ENCODE assay signal across 16 cellular contexts in the genomic region with DNA sequence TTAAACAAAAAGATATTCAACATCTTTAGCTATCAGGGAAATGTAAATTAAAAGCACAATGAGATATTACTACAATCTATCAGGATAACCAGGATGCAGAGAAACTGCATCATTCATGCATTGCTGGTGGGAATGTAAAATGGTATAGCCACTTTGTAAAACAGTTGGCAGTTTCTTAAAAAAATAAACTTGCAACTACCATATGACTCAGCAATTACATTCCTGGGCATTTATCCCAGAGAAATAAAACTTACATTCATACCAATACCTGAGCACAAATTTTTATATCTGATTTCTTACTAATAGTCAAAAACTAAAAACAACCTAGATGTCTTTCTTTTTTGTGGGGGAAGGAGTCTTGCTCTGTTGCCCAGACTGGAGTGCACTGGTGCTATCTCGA.
DNase-seq lines count a peak whose midpoint lies in the region; ATAC-seq, FAIRE-seq and TF ChIP-seq lines count a peak whose summit lies in the region.
"Had no signal": no experiment of that assay in that cellular context is flagged by ENCODE, and none has a peak within 500 bp of the region (broad histone marks: within the 10 kb centered on the region; RNA-seq: fewer than 3 reads in every experiment).

No MANE protein-coding gene starts in this region.

- H3K27ac ChIP-seq in CD4-positive, alpha-beta memory T cell (ENCODE audit: low read depth, low read length): no peak overlapping the region
- no peak overlapping the region for H3K27ac ChIP-seq in HEK293 (ENCODE audit: extremely low read depth, low read depth, low read length)
- no peak overlapping the region for H3K27ac ChIP-seq in astrocyte (ENCODE audit: low read depth, low read length)
- no peak overlapping the region for H3K27ac ChIP-seq in A673 (ENCODE audit: low read depth, low read length, poor library complexity, severe bottlenecking)
- H3K27ac ChIP-seq: tibial artery had no signal

- peaks cover 65% of the 10 kb centered on the region for H3K4me1 ChIP-seq in CD4-positive, alpha-beta memory T cell (ENCODE audit: insufficient read depth, low read length)
- no peaks in the 10 kb centered on the region for H3K4me1 ChIP-seq in HEK293 (ENCODE audit: control insufficient read depth, insufficient read depth, low read length)
- no peaks in the 10 kb centered on the region for H3K4me1 ChIP-seq in astrocyte (ENCODE audit: insufficient read depth, low read length)
- no peaks in the 10 kb centered on the region for H3K4me1 ChIP-seq in A673 (ENCODE audit: insufficient read depth, low read length, poor library complexity, severe bottlenecking)

- H3K4me3 ChIP-seq in CD4-positive, alpha-beta memory T cell (ENCODE audit: low read length in 2 of 2): no peak overlapping the region
- no peak overlapping the region for H3K4me3 ChIP-seq in HEK293 (ENCODE audit: low read depth, low read length)
- no peak overlapping the region for H3K4me3 ChIP-seq in astrocyte (ENCODE audit: insufficient read depth, low read depth, low read length)
- H3K4me3 ChIP-seq in A673 (ENCODE audit: low read depth, low read length, poor library complexity, severe bottlenecking): no peak overlapping the region
- H3K4me3 ChIP-seq: tibial artery had no signal

- no peaks in the 10 kb centered on the region for H4K20me1 ChIP-seq in astrocyte (ENCODE audit: insufficient read depth, low read length)

- H3K9ac ChIP-seq in astrocyte (ENCODE audit: low read length): no peak overlapping the region

- no peak overlapping the region for H3K4me2 ChIP-seq in astrocyte (ENCODE audit: low read length)

- CTCF ChIA-PET in CD4-positive, alpha-beta memory T cell (lab: Charles Lee; ENCODE audit: partially characterized antibody): interaction anchor here (1.3 to 1.8 kb wide), 4 partner anchors 31 to 305 kb away, joined by 3 to 7 read pairs (median 5); no protein-coding TSS in a partner anchor
- CTCF ChIA-PET in HEK293 (lab: Yijun Ruan, JAX) (interaction anchor here (0.6 to 1.0 kb wide), 3 partner anchors 12 to 215 kb away, joined by 3 to 6 read pairs (median 3); no protein-coding TSS in a partner anchor), A673 (lab: Charles Lee) (no interaction called here)

- peaks cover 45 to 83% (median 67%) of the 10 kb centered on the region in 4 donors for H3K4me1 Mint-ChIP-seq in CD4-positive, alpha-beta memory T cell
- H3K4me1 Mint-ChIP-seq in astrocyte (ENCODE audit: low read depth, unreplicated experiment): peaks cover 3% of the 10 kb centered on the region

- DNase-seq in CD4-positive, alpha-beta memory T cell: no peak
- DNase-seq in astrocyte (ENCODE audit: low read depth): peak; percentile 75
- DNase-seq in kidney tubule cell (ENCODE audit: low spot score): peak; percentile 6
- no peak for DNase-seq in Right ventricle myocardium superior
- no peak for DNase-seq in A673 (ENCODE audit: low spot score)
- DNase-seq: activated CD8-positive, alpha-beta memory T cell treated with anti-CD3 and anti-CD28 coated beads, Interleukin-2, amount 50 U/mL, for 4 hours; DMS79 treated with DMSO at 0.1 percent for 48 hours; mesenchymal stem cell; NCI-H1105; NCI-H524; stimulated activated CD4-positive, alpha-beta T cell treated with anti-CD3 and anti-CD28 coated beads, Interleukin-12 subunit alpha, Interleukin-12 subunit beta, amount 100 ng/mL, for 4 hours; tibial artery had no signal

- no TSS peak for BruUV-seq in A673 (replicated peaks; lab: Mats Ljungman, UMichigan)

- H3K79me2 ChIP-seq in astrocyte (ENCODE audit: insufficient read depth, low read length): no peaks in the 10 kb centered on the region

- H3K27me3 ChIP-seq in CD4-positive, alpha-beta memory T cell (ENCODE audit: insufficient read depth, low read length): no peaks in the 10 kb centered on the region
- H3K27me3 ChIP-seq in astrocyte (ENCODE audit: insufficient read depth, low read length) (no peaks in the 10 kb centered on the region), A673 (replicated peaks; ENCODE audit: insufficient read depth, low read depth, low read length, poor library complexity) (no peaks in the 10 kb centered on the region)
- H3K27me3 ChIP-seq: tibial artery had no signal

- POLR2A ChIA-PET in CD4-positive, alpha-beta memory T cell (lab: Charles Lee; ENCODE audit: partially characterized antibody): interaction anchor here (0.9 to 5.0 kb wide), 9 partner anchors 12 to 190 kb away, joined by 3 to 38 read pairs (median 6); a partner anchor contains a TSS
- POLR2A ChIA-PET in HEK293 (lab: Yijun Ruan, JAX) (no interaction called here), A673 (lab: Charles Lee; ENCODE audit: low non-redundant PET) (no interaction called here)

- H3K36me3 ChIP-seq in CD4-positive, alpha-beta memory T cell (ENCODE audit: insufficient read depth, low read length): no peaks in the 10 kb centered on the region
- H3K36me3 ChIP-seq in HEK293 (ENCODE audit: control insufficient read depth in 2 of 2, insufficient read depth in 1 of 2, low read length in 2 of 2): no peaks in the 10 kb centered on the region
- no peaks in the 10 kb centered on the region for H3K36me3 ChIP-seq in astrocyte (ENCODE audit: insufficient read depth, low read length)
- H3K36me3 ChIP-seq in A673 (ENCODE audit: insufficient read depth, low read length, poor library complexity, severe bottlenecking): no peaks in the 10 kb centered on the region
- H3K36me3 ChIP-seq: tibial artery had no signal

- peak overlapping the region; percentile 85 to 94 (median 93) for H3K27ac Mint-ChIP-seq in CD4-positive, alpha-beta memory T cell
- H3K27ac Mint-ChIP-seq in astrocyte (ENCODE audit: unreplicated experiment): no peak overlapping the region
- H3K27ac Mint-ChIP-seq: brain had no signal

- TF ChIP-seq CTCF in HEK293 (tag by site-specific recombination; IDR thresholded peaks at IDR 0.05) (no peak), astrocyte (IDR thresholded peaks at IDR 0.05; ENCODE audit: insufficient read depth, low read depth, low read length) (no peak), A673 (conservative IDR thresholded peaks at IDR 0.05; ENCODE audit: low read depth, low read length) (no peak)

- intact Hi-C loops in CD4-positive, alpha-beta memory T cell (cut with micrococcal nuclease): no loop called here
- intact Hi-C loops in Right ventricle myocardium superior (cut with DNase I): no loop called here
- intact Hi-C loops in A673 (cut with micrococcal nuclease; ENCODE audit: unreplicated experiment): no loop called here

- peak; percentile 26 for FAIRE-seq in astrocyte (lab: Jason Lieb, UNC)
- FAIRE-seq: endometrium had no signal

- peaks cover 4 to 35% of the 10 kb centered on the region in 2 donors for H3K36me3 Mint-ChIP-seq in CD4-positive, alpha-beta memory T cell
- no peaks in the 10 kb centered on the region for H3K36me3 Mint-ChIP-seq in astrocyte (ENCODE audit: low read depth, unreplicated experiment)
- H3K36me3 Mint-ChIP-seq: brain had no signal

- peaks cover 0 to 5% (median under 1%) of the 10 kb centered on the region in 8 donors for H3K9me3 Mint-ChIP-seq in CD4-positive, alpha-beta memory T cell
- peaks cover 2% of the 10 kb centered on the region for H3K9me3 Mint-ChIP-seq in astrocyte (ENCODE audit: unreplicated experiment)

- H3K9me3 ChIP-seq in CD4-positive, alpha-beta memory T cell (ENCODE audit: control insufficient read depth in 1 of 2, low read length in 2 of 2): no peaks in the 10 kb centered on the region
- H3K9me3 ChIP-seq in HEK293 (ENCODE audit: control insufficient read depth, insufficient read depth, low read depth, low read length) (no peaks in the 10 kb centered on the region), astrocyte (ENCODE audit: insufficient read depth, low read depth, low read length) (no peaks in the 10 kb centered on the region), A673 (ENCODE audit: low read depth, low read length, poor library complexity, severe bottlenecking) (no peaks in the 10 kb centered on the region)
- H3K9me3 ChIP-seq: tibial artery had no signal

- H3K4me3 Mint-ChIP-seq in CD4-positive, alpha-beta memory T cell: peak overlapping the region in 4 of 8 donors; percentile 0 to 21 (median 6)
- no peak overlapping the region for H3K4me3 Mint-ChIP-seq in astrocyte (ENCODE audit: unreplicated experiment)
- H3K4me3 Mint-ChIP-seq: brain had no signal

- no peak overlapping the region for H2AFZ ChIP-seq in astrocyte (ENCODE audit: low read depth, low read length)

- ATAC-seq in Right ventricle myocardium superior (ENCODE audit: poor library complexity): no peak
- no peak for ATAC-seq in HG02763 (IDR thresholded peaks at IDR 0.05; ENCODE audit: unreplicated experiment)

- no peaks in the 10 kb centered on the region for H3K27me3 Mint-ChIP-seq in CD4-positive, alpha-beta memory T cell
- no peaks in the 10 kb centered on the region for H3K27me3 Mint-ChIP-seq in astrocyte (ENCODE audit: low read depth, unreplicated experiment)

TF ChIP-seq in HEK293, 187 proteins besides CTCF, POLR2A, EP300 and RAD21:
- TF ChIP-seq ZNF664 (tag by site-specific recombination; IDR thresholded peaks at IDR 0.05) (peak; percentile 59; the same call in 1 of the 2 replicates), ZBTB21 (tag by site-specific recombination; IDR thresholded peaks at IDR 0.05) (no peak)
- TF ChIP-seq, protein P1, sequence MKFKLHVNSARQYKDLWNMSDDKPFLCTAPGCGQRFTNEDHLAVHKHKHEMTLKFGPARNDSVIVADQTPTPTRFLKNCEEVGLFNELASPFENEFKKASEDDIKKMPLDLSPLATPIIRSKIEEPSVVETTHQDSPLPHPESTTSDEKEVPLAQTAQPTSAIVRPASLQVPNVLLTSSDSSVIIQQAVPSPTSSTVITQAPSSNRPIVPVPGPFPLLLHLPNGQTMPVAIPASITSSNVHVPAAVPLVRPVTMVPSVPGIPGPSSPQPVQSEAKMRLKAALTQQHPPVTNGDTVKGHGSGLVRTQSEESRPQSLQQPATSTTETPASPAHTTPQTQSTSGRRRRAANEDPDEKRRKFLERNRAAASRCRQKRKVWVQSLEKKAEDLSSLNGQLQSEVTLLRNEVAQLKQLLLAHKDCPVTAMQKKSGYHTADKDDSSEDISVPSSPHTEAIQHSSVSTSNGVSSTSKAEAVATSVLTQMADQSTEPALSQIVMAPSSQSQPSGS (tag by site-specific recombination; IDR thresholded peaks at IDR 0.05; ENCODE audit: low read depth): no peak
TF ChIP-seq in HEK293: peak in this region for 1.

Comparison
In these comparisons a context has a peak if more than half of its experiments do, and no peak if none do; other contexts are left out.
1. DNase-seq: peak in astrocyte (single experiment) and kidney tubule cell (single experiment); none in CD4-positive, alpha-beta memory T cell (0 of 5), Right ventricle myocardium superior (single experiment) and A673 (single experiment).